ENCODE assay signal across 1 cellular context in the genomic region with DNA sequence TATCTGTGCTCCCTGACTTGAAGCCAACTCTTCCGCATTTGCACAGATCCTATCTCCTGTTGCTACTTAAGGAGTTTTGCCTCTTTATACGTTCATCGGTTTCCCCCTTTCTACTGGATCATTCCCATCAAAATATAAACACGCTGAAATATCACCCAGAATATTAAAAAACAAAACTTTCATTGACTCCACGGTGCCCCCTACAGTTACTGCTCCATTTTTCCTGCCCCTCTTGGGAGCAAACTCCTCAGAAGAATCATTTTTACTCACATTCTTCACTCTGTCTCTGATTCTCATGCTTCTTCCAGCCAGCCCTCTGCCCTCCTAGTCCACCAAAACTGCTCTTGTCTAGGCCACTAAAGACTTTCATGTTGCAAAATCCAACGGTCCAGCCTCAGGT.
TF ChIP-seq lines count a peak whose summit lies in the region.

No MANE protein-coding gene starts in this region.

TF ChIP-seq in GM23338, 12 proteins besides CTCF, POLR2A, EP300 and RAD21 (continued from another document):
- TF ChIP-seq, protein P1, sequence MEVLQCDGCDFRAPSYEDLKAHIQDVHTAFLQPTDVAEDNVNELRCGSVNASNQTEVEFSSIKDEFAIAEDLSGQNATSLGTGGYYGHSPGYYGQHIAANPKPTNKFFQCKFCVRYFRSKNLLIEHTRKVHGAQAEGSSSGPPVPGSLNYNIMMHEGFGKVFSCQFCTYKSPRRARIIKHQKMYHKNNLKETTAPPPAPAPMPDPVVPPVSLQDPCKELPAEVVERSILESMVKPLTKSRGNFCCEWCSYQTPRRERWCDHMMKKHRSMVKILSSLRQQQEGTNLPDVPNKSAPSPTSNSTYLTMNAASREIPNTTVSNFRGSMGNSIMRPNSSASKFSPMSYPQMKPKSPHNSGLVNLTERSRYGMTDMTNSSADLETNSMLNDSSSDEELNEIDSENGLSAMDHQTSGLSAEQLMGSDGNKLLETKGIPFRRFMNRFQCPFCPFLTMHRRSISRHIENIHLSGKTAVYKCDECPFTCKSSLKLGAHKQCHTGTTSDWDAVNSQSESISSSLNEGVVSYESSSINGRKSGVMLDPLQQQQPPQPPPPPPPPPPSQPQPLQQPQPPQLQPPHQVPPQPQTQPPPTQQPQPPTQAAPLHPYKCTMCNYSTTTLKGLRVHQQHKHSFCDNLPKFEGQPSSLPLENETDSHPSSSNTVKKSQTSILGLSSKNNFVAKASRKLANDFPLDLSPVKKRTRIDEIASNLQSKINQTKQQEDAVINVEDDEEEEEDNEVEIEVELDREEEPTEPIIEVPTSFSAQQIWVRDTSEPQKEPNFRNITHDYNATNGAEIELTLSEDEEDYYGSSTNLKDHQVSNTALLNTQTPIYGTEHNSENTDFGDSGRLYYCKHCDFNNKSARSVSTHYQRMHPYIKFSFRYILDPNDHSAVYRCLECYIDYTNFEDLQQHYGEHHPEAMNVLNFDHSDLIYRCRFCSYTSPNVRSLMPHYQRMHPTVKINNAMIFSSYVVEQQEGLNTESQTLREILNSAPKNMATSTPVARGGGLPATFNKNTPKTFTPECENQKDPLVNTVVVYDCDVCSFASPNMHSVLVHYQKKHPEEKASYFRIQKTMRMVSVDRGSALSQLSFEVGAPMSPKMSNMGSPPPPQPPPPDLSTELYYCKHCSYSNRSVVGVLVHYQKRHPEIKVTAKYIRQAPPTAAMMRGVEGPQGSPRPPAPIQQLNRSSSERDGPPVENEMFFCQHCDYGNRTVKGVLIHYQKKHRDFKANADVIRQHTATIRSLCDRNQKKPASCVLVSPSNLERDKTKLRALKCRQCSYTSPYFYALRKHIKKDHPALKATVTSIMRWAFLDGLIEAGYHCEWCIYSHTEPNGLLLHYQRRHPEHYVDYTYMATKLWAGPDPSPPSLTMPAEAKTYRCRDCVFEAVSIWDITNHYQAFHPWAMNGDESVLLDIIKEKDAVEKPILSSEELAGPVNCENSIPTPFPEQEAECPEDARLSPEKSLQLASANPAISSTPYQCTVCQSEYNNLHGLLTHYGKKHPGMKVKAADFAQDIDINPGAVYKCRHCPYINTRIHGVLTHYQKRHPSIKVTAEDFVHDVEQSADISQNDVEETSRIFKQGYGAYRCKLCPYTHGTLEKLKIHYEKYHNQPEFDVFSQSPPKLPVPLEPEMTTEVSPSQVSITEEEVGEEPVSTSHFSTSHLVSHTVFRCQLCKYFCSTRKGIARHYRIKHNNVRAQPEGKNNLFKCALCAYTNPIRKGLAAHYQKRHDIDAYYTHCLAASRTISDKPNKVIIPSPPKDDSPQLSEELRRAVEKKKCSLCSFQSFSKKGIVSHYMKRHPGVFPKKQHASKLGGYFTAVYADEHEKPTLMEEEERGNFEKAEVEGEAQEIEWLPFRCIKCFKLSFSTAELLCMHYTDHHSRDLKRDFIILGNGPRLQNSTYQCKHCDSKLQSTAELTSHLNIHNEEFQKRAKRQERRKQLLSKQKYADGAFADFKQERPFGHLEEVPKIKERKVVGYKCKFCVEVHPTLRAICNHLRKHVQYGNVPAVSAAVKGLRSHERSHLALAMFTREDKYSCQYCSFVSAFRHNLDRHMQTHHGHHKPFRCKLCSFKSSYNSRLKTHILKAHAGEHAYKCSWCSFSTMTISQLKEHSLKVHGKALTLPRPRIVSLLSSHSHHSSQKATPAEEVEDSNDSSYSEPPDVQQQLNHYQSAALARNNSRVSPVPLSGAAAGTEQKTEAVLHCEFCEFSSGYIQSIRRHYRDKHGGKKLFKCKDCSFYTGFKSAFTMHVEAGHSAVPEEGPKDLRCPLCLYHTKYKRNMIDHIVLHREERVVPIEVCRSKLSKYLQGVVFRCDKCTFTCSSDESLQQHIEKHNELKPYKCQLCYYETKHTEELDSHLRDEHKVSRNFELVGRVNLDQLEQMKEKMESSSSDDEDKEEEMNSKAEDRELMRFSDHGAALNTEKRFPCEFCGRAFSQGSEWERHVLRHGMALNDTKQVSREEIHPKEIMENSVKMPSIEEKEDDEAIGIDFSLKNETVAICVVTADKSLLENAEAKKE (CRISPR knock-in tag; IDR thresholded peaks at IDR 0.05) = no peak
- TF ChIP-seq, protein P2, sequence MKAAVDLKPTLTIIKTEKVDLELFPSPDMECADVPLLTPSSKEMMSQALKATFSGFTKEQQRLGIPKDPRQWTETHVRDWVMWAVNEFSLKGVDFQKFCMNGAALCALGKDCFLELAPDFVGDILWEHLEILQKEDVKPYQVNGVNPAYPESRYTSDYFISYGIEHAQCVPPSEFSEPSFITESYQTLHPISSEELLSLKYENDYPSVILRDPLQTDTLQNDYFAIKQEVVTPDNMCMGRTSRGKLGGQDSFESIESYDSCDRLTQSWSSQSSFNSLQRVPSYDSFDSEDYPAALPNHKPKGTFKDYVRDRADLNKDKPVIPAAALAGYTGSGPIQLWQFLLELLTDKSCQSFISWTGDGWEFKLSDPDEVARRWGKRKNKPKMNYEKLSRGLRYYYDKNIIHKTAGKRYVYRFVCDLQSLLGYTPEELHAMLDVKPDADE (IDR thresholded peaks at IDR 0.05) = no peak
- TF ChIP-seq EZH2 (IDR thresholded peaks at IDR 0.05; ENCODE audit: low read depth, unreplicated experiment) = no peak
- no peak for TF ChIP-seq ZNF331 (CRISPR knock-in tag; IDR thresholded peaks at IDR 0.05; ENCODE audit: low read depth)
